Comparison of ENCODE assay signal across 35 cellular contexts in genomic region chr4:157018920-157019490, GRCh38. TPM values are rescaled to one million over a fixed set of nuclear protein-coding genes. Genes with fewer than 3 reads are reported as not detected.
"Had no signal": no experiment of that assay in that cellular context is flagged by ENCODE, and none has a peak within 500 bp of the region (broad histone marks: within the 10 kb centered on the region; RNA-seq: fewer than 3 reads in every experiment).

No MANE protein-coding gene starts in this region.

- H3K27me3 ChIP-seq: adrenal gland, body of pancreas, brain microvascular endothelial cell, breast epithelium had no signal

- DNase-seq: activated CD4-positive, alpha-beta memory T cell treated with anti-CD3 and anti-CD28 coated beads, Interleukin-2, amount 10 ng/mL, durations not matched to agents 7 days and 5 days; activated CD4-positive, alpha-beta T cell treated with anti-CD3 and anti-CD28 coated beads for 1 hour; activated CD4-positive, alpha-beta T cell treated with anti-CD3 and anti-CD28 coated beads for 36 hours; activated CD4-positive, alpha-beta T cell treated with anti-CD3 and anti-CD28 coated beads for 48 hours; activated CD4-positive, alpha-beta T cell treated with anti-CD3 and anti-CD28 coated beads, Interleukin-2, amount 10 ng/mL, durations not matched to agents 7 days and 5 days; activated CD4-positive, alpha-beta T cell treated with anti-CD3 and anti-CD28 coated beads, Interleukin-2, amount 50 U/mL, for 48 hours; activated CD4-positive, CD25-positive, alpha-beta regulatory T cell; activated CD8-positive, alpha-beta memory T cell treated with anti-CD3 and anti-CD28 coated beads for 24 hours; activated CD8-positive, alpha-beta memory T cell treated with anti-CD3 and anti-CD28 coated beads, Interleukin-2, amount 10 ng/mL, durations not matched to agents 7 days and 5 days; activated CD8-positive, alpha-beta memory T cell treated with anti-CD3 and anti-CD28 coated beads, Interleukin-2, amount 50 U/mL, for 48 hours; activated CD8-positive, alpha-beta T cell treated with anti-CD3 and anti-CD28 coated beads, Interleukin-2, amount 10 ng/mL, durations not matched to agents 7 days and 5 days; activated effector memory CD4-positive, alpha-beta T cell treated with Interleukin-2 at 50 U/mL for 16 hours; activated gamma-delta T cell treated with Interleukin-2 at 50 U/mL for 16 hours; activated naive CD4-positive, alpha-beta T cell; activated naive CD4-positive, alpha-beta T cell treated with anti-CD3 and anti-CD28 coated beads for 36 hours; activated naive CD4-positive, alpha-beta T cell treated with anti-CD3 and anti-CD28 coated beads, Interleukin-2, amount 50 U/mL, for 16 hours; activated naive CD8-positive, alpha-beta T cell treated with anti-CD3 and anti-CD28 coated beads for 36 hours; activated T-cell treated with anti-CD3 and anti-CD28 coated beads, Interleukin-2, amount 50 U/mL, for 24 hours; activated T-cell treated with anti-CD3 and anti-CD28 coated beads, Interleukin-2, amount 50 U/mL, for 48 hours; adrenal gland; amniotic stem cell; aorta; body of pancreas; brain microvascular endothelial cell; caudate nucleus; SW 1271; T-helper 1 cell; T-helper 2 cell; T-helper 9 cell; WERI-Rb-1 had no signal

- H3K4me1 ChIP-seq: adrenal gland, body of pancreas, breast epithelium had no signal

- H3K9me3 ChIP-seq: adrenal gland, body of pancreas, breast epithelium had no signal

- H3K36me3 ChIP-seq: adrenal gland, brain microvascular endothelial cell, breast epithelium, WERI-Rb-1 had no signal

- H3K4me3 ChIP-seq: adrenal gland, body of pancreas, breast epithelium had no signal

- ATAC-seq: activated CD4-positive, alpha-beta T cell treated with anti-CD3 and anti-CD28 coated beads for 36 hours; activated CD4-positive, CD25-positive, alpha-beta regulatory T cell treated with anti-CD3 and anti-CD28 coated beads, Interleukin-2, amount 50 U/mL, for 24 hours; activated CD8-positive, alpha-beta memory T cell treated with anti-CD3 and anti-CD28 coated beads, Interleukin-2, amount 10 ng/mL, durations not matched to agents 7 days and 5 days; activated CD8-positive, alpha-beta T cell treated with anti-CD3 and anti-CD28 coated beads, Interleukin-2, amount 10 ng/mL, durations not matched to agents 7 days and 5 days; activated naive CD4-positive, alpha-beta T cell treated with anti-CD3 and anti-CD28 coated beads, Interleukin-2, amount 50 U/mL, for 72 hours; body of pancreas; WTC11 had no signal

- H3K27ac ChIP-seq: adrenal gland, body of pancreas, brain microvascular endothelial cell, breast epithelium, WERI-Rb-1 had no signal

RNA-seq across cellular contexts. Expression of gene PDGFC, which starts 47.4 kb away (rescaled TPM):
- total RNA-seq: activated CD4-positive, alpha-beta memory T cell treated with anti-CD3 and anti-CD28 coated beads, Interleukin-2, amount 10 ng/mL, durations not matched to agents 7 days and 5 days; activated CD4-positive, alpha-beta T cell treated with anti-CD3 and anti-CD28 coated beads for 36 hours; activated CD4-positive, alpha-beta T cell treated with anti-CD3 and anti-CD28 coated beads, Interleukin-2, amount 10 ng/mL, durations not matched to agents 7 days and 5 days; activated CD8-positive, alpha-beta memory T cell treated with anti-CD3 and anti-CD28 coated beads, Interleukin-2, amount 10 ng/mL, durations not matched to agents 7 days and 5 days; activated CD8-positive, alpha-beta T cell treated with anti-CD3 and anti-CD28 coated beads, Interleukin-2, amount 10 ng/mL, durations not matched to agents 7 days and 5 days; activated naive CD4-positive, alpha-beta T cell treated with anti-CD3 and anti-CD28 coated beads for 36 hours; activated naive CD4-positive, alpha-beta T cell treated with anti-CD3 and anti-CD28 coated beads, Interleukin-2, amount 50 U/mL, for 72 hours; activated naive CD8-positive, alpha-beta T cell treated with anti-CD3 and anti-CD28 coated beads for 36 hours; activated T-helper 2 cell treated with anti-CD3 and anti-CD28 coated beads, Interferon-gamma antibody, Interleukin-2, Interleukin-4, amounts not matched to agents 10 μg/mL and 5 μg/mL and 100 μg/mL, durations not matched to agents 14 hours and 24 hours and 36 hours had no signal

RNA-seq across cellular contexts. Expression of gene GLRB, which starts 56.9 kb away (rescaled TPM):
- total RNA-seq: activated CD4-positive, alpha-beta memory T cell treated with anti-CD3 and anti-CD28 coated beads, Interleukin-2, amount 10 ng/mL, durations not matched to agents 7 days and 5 days; activated CD4-positive, alpha-beta T cell treated with anti-CD3 and anti-CD28 coated beads for 36 hours; activated CD4-positive, alpha-beta T cell treated with anti-CD3 and anti-CD28 coated beads, Interleukin-2, amount 10 ng/mL, durations not matched to agents 7 days and 5 days; activated CD8-positive, alpha-beta memory T cell treated with anti-CD3 and anti-CD28 coated beads, Interleukin-2, amount 10 ng/mL, durations not matched to agents 7 days and 5 days; activated CD8-positive, alpha-beta T cell treated with anti-CD3 and anti-CD28 coated beads, Interleukin-2, amount 10 ng/mL, durations not matched to agents 7 days and 5 days; activated naive CD4-positive, alpha-beta T cell treated with anti-CD3 and anti-CD28 coated beads for 36 hours; activated naive CD4-positive, alpha-beta T cell treated with anti-CD3 and anti-CD28 coated beads, Interleukin-2, amount 50 U/mL, for 72 hours; activated naive CD8-positive, alpha-beta T cell treated with anti-CD3 and anti-CD28 coated beads for 36 hours; activated T-helper 2 cell treated with anti-CD3 and anti-CD28 coated beads, Interferon-gamma antibody, Interleukin-2, Interleukin-4, amounts not matched to agents 10 μg/mL and 5 μg/mL and 100 μg/mL, durations not matched to agents 14 hours and 24 hours and 36 hours had no signal
